In genomic region chr2:27322766-27323591, GRCh38 we compare ENCODE assay signal across 8 cellular contexts. TPM values are rescaled to one million over a fixed set of nuclear protein-coding genes. Genes with fewer than 3 reads are reported as not detected.
A peak's percentile ranks its signal among the peaks of the same experiment; 100 is the strongest.
DNase-seq lines count a peak whose midpoint lies in the region; ATAC-seq and TF ChIP-seq lines count a peak whose summit lies in the region.

TSS of gene MPV17 (minus strand) at chr2:27323097. CDS start at chr2:27322517, 580 bp downstream.

- ATAC-seq in HG02588 (IDR thresholded peaks at IDR 0.05; ENCODE audit: unreplicated experiment) = peak; percentile 86
- peak; percentile 96 to 98 for ATAC-seq in activated naive CD4-positive, alpha-beta T cell treated with anti-CD3 and anti-CD28 coated beads, Interleukin-2, amount 50 U/mL, for 72 hours
- peak; percentile 86 for ATAC-seq in omental fat pad (ENCODE audit: low FRiP score)

- no peak for TF ChIP-seq CTCF in omental fat pad (IDR thresholded peaks at IDR 0.05)

- H3K9me3 Mint-ChIP-seq in activated naive CD4-positive, alpha-beta T cell treated with anti-CD3 and anti-CD28 coated beads, Interleukin-2, amount 50 U/mL, for 72 hours = no peaks in the 10 kb centered on the region

- H3K27ac Mint-ChIP-seq in activated naive CD4-positive, alpha-beta T cell treated with anti-CD3 and anti-CD28 coated beads, Interleukin-2, amount 50 U/mL, for 72 hours = peak within 1 kb of the TSS; percentile 97 to 98

- H3K4me3 ChIP-seq in GM08714 (ENCODE audit: low read length) = peak within 1 kb of the TSS; percentile 81

- DNase-seq in NCI-H1092 (lab: John Stamatoyannopoulos, UW) = peak; percentile 73
- peak; percentile 70 for DNase-seq in SKM-1 (lab: John Stamatoyannopoulos, UW; ENCODE audit: unreplicated experiment)
- peak; percentile 84 to 91 for DNase-seq in activated naive CD4-positive, alpha-beta T cell treated with anti-CD3 and anti-CD28 coated beads, Interleukin-2, amount 50 U/mL, for 72 hours (ENCODE audit: low spot score in 2 of 2)
- DNase-seq in glomerular visceral epithelial cell (ENCODE audit: extremely low spot score) = peak; percentile 89
- peak; percentile 82 for DNase-seq in omental fat pad (ENCODE audit: low spot score)

- peaks cover 11 to 17% of the 10 kb centered on the region in 2 donors for H3K36me3 Mint-ChIP-seq in activated naive CD4-positive, alpha-beta T cell treated with anti-CD3 and anti-CD28 coated beads, Interleukin-2, amount 50 U/mL, for 72 hours

- peak within 1 kb of the TSS; percentile 94 for H3K27ac ChIP-seq in temporal lobe (ENCODE audit: low read depth, low read length)

RNA-seq across cellular contexts. Expression of gene MPV17, which starts in this region (rescaled TPM):
- total RNA-seq in activated naive CD4-positive, alpha-beta T cell treated with anti-CD3 and anti-CD28 coated beads, Interleukin-2, amount 50 U/mL, for 72 hours = 100 to 1,000 TPM in 1 of 2 donors, 10 to 100 TPM in 1; 90.1 to 111 TPM
- total RNA-seq in omental fat pad (10 to 100 TPM; 63.0 to 97.8 (median 77.2) TPM), temporal lobe (25.1 TPM)

Comparison
In these comparisons a context has a peak if more than half of its experiments do, and no peak if none do; other contexts are left out.
1. Peak in every context shown above with its lines: DNase-seq, ATAC-seq, H3K4me3 ChIP-seq and H3K27ac ChIP-seq.